ENCODE assay signal across 8 cellular contexts in the genomic region with DNA sequence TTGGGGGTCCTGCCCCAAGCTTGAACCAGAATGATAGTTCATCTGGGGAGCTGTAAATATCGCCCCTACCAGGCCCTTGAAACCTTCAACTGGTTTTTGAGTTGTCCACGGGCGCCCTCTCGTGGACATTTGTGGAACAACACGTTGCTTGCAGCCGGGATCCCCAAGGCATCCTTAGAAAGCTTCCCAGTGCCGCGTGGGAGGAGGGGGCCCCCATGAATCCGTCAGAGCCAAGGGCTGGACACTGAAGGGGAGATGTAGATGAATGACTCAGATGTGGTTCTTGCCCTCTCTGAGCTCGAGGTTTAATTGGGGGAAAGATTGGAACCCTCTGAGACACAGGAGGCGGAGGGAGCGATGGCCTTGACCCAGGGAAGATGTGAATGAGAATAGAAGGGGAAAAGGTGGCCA. TPM values are rescaled to one million over a fixed set of nuclear protein-coding genes. Genes with fewer than 3 reads are reported as not detected.
DNase-seq lines count a peak whose midpoint lies in the region; ATAC-seq and TF ChIP-seq lines count a peak whose summit lies in the region.

No MANE protein-coding gene starts in this region.

- H2AFZ ChIP-seq in OCI-LY3 (ENCODE audit: low read depth, low read length) = no peak overlapping the region
- no peak overlapping the region for H2AFZ ChIP-seq in fibroblast of lung (ENCODE audit: low read length)
- no peak overlapping the region for H2AFZ ChIP-seq in neural cell (ENCODE audit: low read depth, low read length)

- no peaks in the 10 kb centered on the region for H3K4me1 ChIP-seq in OCI-LY3 (ENCODE audit: low read length)
- H3K4me1 ChIP-seq in fibroblast of lung (ENCODE audit: control insufficient read depth, extremely low read depth, insufficient read depth, low read length) = peaks cover 5% of the 10 kb centered on the region

- H3K79me2 ChIP-seq in OCI-LY3 (ENCODE audit: low read length) (no peaks in the 10 kb centered on the region), fibroblast of lung (ENCODE audit: control insufficient read depth, insufficient read depth, low read length) (no peaks in the 10 kb centered on the region), neural cell (replicated peaks; ENCODE audit: insufficient read depth, low read length) (no peaks in the 10 kb centered on the region)

- H3K9ac ChIP-seq in OCI-LY3 (ENCODE audit: low read length) = no peak overlapping the region
- H3K9ac ChIP-seq in fibroblast of lung (ENCODE audit: insufficient read depth, low read length) = no peak overlapping the region
- no peak overlapping the region for H3K9ac ChIP-seq in neural cell (ENCODE audit: low read length)

- H3K36me3 ChIP-seq in BJ (ENCODE audit: control insufficient read depth, insufficient read depth, low read length) = peaks cover 14% of the 10 kb centered on the region
- H3K36me3 ChIP-seq in H7 (replicated peaks; ENCODE audit: control insufficient read depth, insufficient read depth, low read length) = peaks cover 5% of the 10 kb centered on the region
- H3K36me3 ChIP-seq in OCI-LY3 (replicated peaks; ENCODE audit: low read depth, low read length) = no peaks in the 10 kb centered on the region
- H3K36me3 ChIP-seq in fibroblast of lung (ENCODE audit: control insufficient read depth, insufficient read depth, low read length) = peaks cover 3% of the 10 kb centered on the region
- H3K36me3 ChIP-seq in neural cell (ENCODE audit: insufficient read depth, low read length) = no peaks in the 10 kb centered on the region

- no peak overlapping the region for H3K27ac Mint-ChIP-seq in activated T-cell treated with anti-CD3 and anti-CD28 coated beads, Interleukin-2, amount 50 U/mL, for 24 hours
- no peak overlapping the region for H3K27ac Mint-ChIP-seq in stimulated activated naive CD8-positive, alpha-beta T cell treated with anti-CD3 and anti-CD28 coated beads, Interleukin-15, amount 100 ng/mL, for 72 hours

- H3K27me3 Mint-ChIP-seq in activated T-cell treated with anti-CD3 and anti-CD28 coated beads, Interleukin-2, amount 50 U/mL, for 24 hours = peaks cover 9% of the 10 kb centered on the region
- peaks cover 8% of the 10 kb centered on the region for H3K27me3 Mint-ChIP-seq in stimulated activated naive CD8-positive, alpha-beta T cell treated with anti-CD3 and anti-CD28 coated beads, Interleukin-15, amount 100 ng/mL, for 72 hours

- H3K27me3 ChIP-seq in BJ (ENCODE audit: control insufficient read depth, insufficient read depth, low read length) = no peaks in the 10 kb centered on the region
- H3K27me3 ChIP-seq in H7 (ENCODE audit: control insufficient read depth, insufficient read depth, low read length) = no peaks in the 10 kb centered on the region
- peaks cover 13% of the 10 kb centered on the region; the same call in 1 of the 2 replicates for H3K27me3 ChIP-seq in OCI-LY3 (ENCODE audit: low read depth, low read length)
- no peaks in the 10 kb centered on the region for H3K27me3 ChIP-seq in fibroblast of lung (ENCODE audit: control insufficient read depth, insufficient read depth, low read length)
- H3K27me3 ChIP-seq in neural cell (ENCODE audit: insufficient read depth, low read depth, low read length) = no peaks in the 10 kb centered on the region

- no peaks in the 10 kb centered on the region for H3K9me2 ChIP-seq in neural cell (ENCODE audit: insufficient read depth, low read length)

- TF ChIP-seq CTCF in BJ (IDR thresholded peaks at IDR 0.05; ENCODE audit: insufficient read depth, low read depth, low read length) (peak; percentile 82), OCI-LY3 (IDR thresholded peaks at IDR 0.05; ENCODE audit: low read depth, low read length) (peak; percentile 90), fibroblast of lung (conservative IDR thresholded peaks at IDR 0.05 in 1 of 2, IDR thresholded peaks at IDR 0.05 in 1 of 2; ENCODE audit: low read depth in 1 of 2, low read length in 2 of 2) (peak; percentile 73 to 77), neural cell (IDR thresholded peaks at IDR 0.05; ENCODE audit: poor library complexity, severe bottlenecking) (peak; percentile 98)

- peaks cover 2% of the 10 kb centered on the region for H3K4me1 Mint-ChIP-seq in activated T-cell treated with anti-CD3 and anti-CD28 coated beads, Interleukin-2, amount 50 U/mL, for 24 hours (ENCODE audit: low read depth)
- H3K4me1 Mint-ChIP-seq in stimulated activated naive CD8-positive, alpha-beta T cell treated with anti-CD3 and anti-CD28 coated beads, Interleukin-15, amount 100 ng/mL, for 72 hours = peaks cover 6% of the 10 kb centered on the region

- POLR2A ChIA-PET in BJ (lab: Charles Lee) = interaction anchor here (0.6 kb wide), 1 partner anchor 179 kb away, joined by 7 read pairs; no protein-coding TSS in a partner anchor

- H3K4me3 Mint-ChIP-seq in activated T-cell treated with anti-CD3 and anti-CD28 coated beads, Interleukin-2, amount 50 U/mL, for 24 hours = no peak overlapping the region
- no peak overlapping the region for H3K4me3 Mint-ChIP-seq in stimulated activated naive CD8-positive, alpha-beta T cell treated with anti-CD3 and anti-CD28 coated beads, Interleukin-15, amount 100 ng/mL, for 72 hours

- peak; percentile 41 for ATAC-seq in stimulated activated naive CD8-positive, alpha-beta T cell treated with anti-CD3 and anti-CD28 coated beads, Interleukin-15, amount 100 ng/mL, for 72 hours
- ATAC-seq in GM18868 (IDR thresholded peaks at IDR 0.05; ENCODE audit: unreplicated experiment) = no peak

- H3K9me3 ChIP-seq in OCI-LY3 (ENCODE audit: insufficient read depth, low read length) (peaks cover 6% of the 10 kb centered on the region; the same call in 1 of the 2 replicates), fibroblast of lung (ENCODE audit: control insufficient read depth, insufficient read depth, low read depth, low read length) (no peaks in the 10 kb centered on the region), neural cell (ENCODE audit: low read length) (peaks cover 3% of the 10 kb centered on the region)

- H3K4me2 ChIP-seq in OCI-LY3 (ENCODE audit: low read length) = 0 out of 2 replicates have a peak overlapping the region, but pooled peaks have one; percentile 29
- H3K4me2 ChIP-seq in fibroblast of lung (ENCODE audit: extremely low read depth, insufficient read depth, low read length) = no peak overlapping the region
- no peak overlapping the region for H3K4me2 ChIP-seq in neural cell (ENCODE audit: low read length)

- H3F3A ChIP-seq in neural cell (ENCODE audit: insufficient read depth, low read length, poor library complexity, severe bottlenecking) = no peaks in the 10 kb centered on the region

- H3K27ac ChIP-seq in OCI-LY3 (ENCODE audit: low read length) (no peak overlapping the region), fibroblast of lung (ENCODE audit: insufficient read depth, low read length) (no peak overlapping the region), neural cell (ENCODE audit: low read length) (no peak overlapping the region)

- CTCF ChIA-PET in BJ (lab: Yijun Ruan, JAX) = interaction anchor here (0.6 to 7.5 kb wide), 49 partner anchors 9 to 269 kb away, joined by 3 to 151 read pairs (median 5); a partner anchor contains a TSS

- DNase-seq in BJ (ENCODE audit: low read depth) (no peak), H7 (peak; percentile 91), fibroblast of lung (ENCODE audit: low read depth in 2 of 2) (peak; percentile 48 to 67)
- peak; percentile 82 for DNase-seq in activated T-cell treated with anti-CD3 and anti-CD28 coated beads, Interleukin-2, amount 50 U/mL, for 24 hours
- peak; percentile 58 to 65 for DNase-seq in stimulated activated naive CD8-positive, alpha-beta T cell treated with anti-CD3 and anti-CD28 coated beads, Interleukin-15, amount 100 ng/mL, for 72 hours

- peaks cover 6% of the 10 kb centered on the region for H3K36me3 Mint-ChIP-seq in activated T-cell treated with anti-CD3 and anti-CD28 coated beads, Interleukin-2, amount 50 U/mL, for 24 hours (ENCODE audit: low read depth)

- peak; percentile 97 for TF ChIP-seq RAD21 in neural cell (conservative IDR thresholded peaks at IDR 0.05)

- H3K4me3 ChIP-seq in BJ (ENCODE audit: low read depth, low read length) (no peak overlapping the region), H7 (ENCODE audit: insufficient read depth, low read depth, low read length) (no peak overlapping the region), OCI-LY3 (ENCODE audit: low read length) (no peak overlapping the region), fibroblast of lung (replicated peaks in 1 of 4; ENCODE audit: control extremely low read depth in 1 of 4, insufficient read depth in 1 of 4, low read depth in 3 of 4, low read length in 4 of 4) (no peak overlapping the region), neural cell (ENCODE audit: low read length) (no peak overlapping the region)

- H3K9me3 Mint-ChIP-seq in activated T-cell treated with anti-CD3 and anti-CD28 coated beads, Interleukin-2, amount 50 U/mL, for 24 hours = peaks cover 15% of the 10 kb centered on the region
- H3K9me3 Mint-ChIP-seq in stimulated activated naive CD8-positive, alpha-beta T cell treated with anti-CD3 and anti-CD28 coated beads, Interleukin-15, amount 100 ng/mL, for 72 hours = peaks cover 0 to 10% of the 10 kb centered on the region in 2 donors

- H4K20me1 ChIP-seq in OCI-LY3 (ENCODE audit: insufficient read depth, low read length) = no peaks in the 10 kb centered on the region
- H4K20me1 ChIP-seq in fibroblast of lung (ENCODE audit: control insufficient read depth, extremely low read depth, insufficient read depth, low read length) = no peaks in the 10 kb centered on the region
- no peaks in the 10 kb centered on the region for H4K20me1 ChIP-seq in neural cell (ENCODE audit: insufficient read depth)

- TF ChIP-seq EP300 in neural cell (conservative IDR thresholded peaks at IDR 0.05; ENCODE audit: poor library complexity, severe bottlenecking) = no peak

TF ChIP-seq in neural cell, 6 proteins besides CTCF, POLR2A, EP300 and RAD21 (continues in another document):
- TF ChIP-seq EZH2 (IDR thresholded peaks at IDR 0.05; ENCODE audit: borderline replicate concordance, insufficient read depth, low read length, poor library complexity, severe bottlenecking) = no peak

RNA-seq across cellular contexts. Expression of a gene that starts 31.8 kb away (rescaled TPM):
- polyA plus RNA-seq in BJ (2011; rRNA removed) (not detected in 2 replicates), fibroblast of lung (not detected in 2 replicates), neural cell (not detected in 2 replicates)
- not detected in 2 replicates for polyA minus RNA-seq in BJ (2011; rRNA and poly(A)+ RNA removed)
- total RNA-seq in H7 (2014; rRNA removed; shearing (Covaris generic)) = not detected in 2 replicates
- not detected in 2 replicates for total RNA-seq in fibroblast of lung
- polyA plus RNA-seq in fibroblast of lung (2012) = not detected in 2 replicates
- polyA minus RNA-seq in fibroblast of lung (ENCODE audit: low replicate concordance) (not detected in 2 replicates), neural cell (not detected in 2 replicates)

RNA-seq across cellular contexts. Expression of a gene that starts 38.6 kb away (rescaled TPM):
- not detected in 2 replicates for polyA plus RNA-seq in BJ (2011; rRNA removed)
- polyA minus RNA-seq in BJ (2011; rRNA and poly(A)+ RNA removed) = not detected in 2 replicates
- total RNA-seq in H7 (2014; rRNA removed; shearing (Covaris generic)) = 1.2 and 2.2 TPM in 2 replicates
- total RNA-seq in fibroblast of lung = not detected in 2 replicates
- not detected in 2 replicates for polyA plus RNA-seq in fibroblast of lung
- not detected in 2 replicates for polyA plus RNA-seq in fibroblast of lung (2012)
- not detected in 2 replicates for polyA minus RNA-seq in fibroblast of lung (ENCODE audit: low replicate concordance)
- not detected in 2 replicates for polyA plus RNA-seq in neural cell
- not detected in 2 replicates for polyA minus RNA-seq in neural cell
